12 cellular contexts compared by ENCODE assay signal in the genomic region with DNA sequence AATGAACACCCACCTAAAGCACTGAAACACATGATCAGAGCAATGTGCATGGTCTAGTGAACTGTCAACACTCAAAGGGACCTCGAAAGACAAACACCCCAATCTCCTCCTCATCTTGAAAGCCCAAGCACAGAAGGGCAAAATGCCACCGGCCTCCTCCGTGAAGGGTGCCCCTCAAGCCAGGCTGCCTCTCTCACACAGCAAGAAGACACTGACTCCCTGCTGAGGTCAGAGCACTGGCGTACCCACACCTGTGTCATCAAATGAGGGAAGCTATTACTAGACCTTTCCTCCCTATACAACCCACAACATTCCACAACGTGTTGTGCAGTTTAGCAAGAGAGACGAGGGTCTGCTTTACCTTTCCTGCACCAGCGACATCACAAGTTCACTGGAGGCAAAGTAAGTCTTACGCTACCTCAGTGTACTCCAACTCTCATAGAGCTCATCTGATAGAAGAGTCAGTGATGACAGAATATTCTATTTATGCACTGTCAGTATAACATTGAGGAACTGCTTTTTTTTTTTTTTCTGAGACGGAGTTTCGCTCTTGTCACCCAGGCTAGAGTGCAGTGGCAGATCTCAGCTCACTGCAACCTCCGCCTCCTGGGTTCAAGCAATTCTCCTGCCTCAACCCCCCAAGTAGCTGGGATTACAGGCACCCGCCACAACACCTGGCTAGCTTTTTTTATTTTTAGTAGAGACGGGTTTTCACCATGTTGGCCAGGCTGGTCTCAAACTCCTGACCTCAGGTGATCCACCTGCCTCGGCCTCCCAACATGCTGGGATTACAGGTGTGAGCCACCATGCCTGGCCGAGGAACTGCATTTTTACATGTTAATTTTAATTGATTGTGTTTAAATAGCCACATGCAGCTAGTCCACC. TPM values are rescaled to one million over a fixed set of nuclear protein-coding genes. Genes with fewer than 3 reads are reported as not detected.
DNase-seq lines count a peak whose midpoint lies in the region; ATAC-seq and TF ChIP-seq lines count a peak whose summit lies in the region.
"Had no signal": no experiment of that assay in that cellular context is flagged by ENCODE, and none has a peak within 500 bp of the region (broad histone marks: within the 10 kb centered on the region; RNA-seq: fewer than 3 reads in every experiment).

No MANE protein-coding gene starts in this region.

- peaks cover 10% of the 10 kb centered on the region; the same call in 1 of the 2 replicates for H3K79me2 ChIP-seq in OCI-LY7 (ENCODE audit: insufficient read depth, low read depth, low read length)

- H3K27me3 ChIP-seq in right atrium auricular region, result no peaks in the 10 kb centered on the region

- H3K9me2 ChIP-seq in OCI-LY7 (ENCODE audit: insufficient read depth, low read length), result no peaks in the 10 kb centered on the region

- H3K4me2 ChIP-seq in OCI-LY7 (ENCODE audit: low read length), result peak overlapping the region; percentile 82

- TF ChIP-seq CTCF in AG09309 (IDR thresholded peaks at IDR 0.05; ENCODE audit: control insufficient read depth, insufficient read depth, low read depth, low read length, missing control alignments), result no peak
- no peak for TF ChIP-seq CTCF in OCI-LY7 (conservative IDR thresholded peaks at IDR 0.05; ENCODE audit: low read length)
- no peak for TF ChIP-seq CTCF in right atrium auricular region (IDR thresholded peaks at IDR 0.05)
- no peak for TF ChIP-seq CTCF in foreskin fibroblast (IDR thresholded peaks at IDR 0.05; ENCODE audit: low read depth, low read length)

- ATAC-seq in GM21360 (IDR thresholded peaks at IDR 0.05; ENCODE audit: unreplicated experiment) (peak; percentile 31), HG02642 (IDR thresholded peaks at IDR 0.05; ENCODE audit: poor library complexity, unreplicated experiment) (no peak), HG03439 (IDR thresholded peaks at IDR 0.05; ENCODE audit: unreplicated experiment) (no peak)

- H3K4me1 ChIP-seq in OCI-LY7 (ENCODE audit: insufficient read depth, low read length, poor library complexity, severe bottlenecking) (peaks cover 51% of the 10 kb centered on the region), right atrium auricular region (peaks cover 5 to 73% of the 10 kb centered on the region in 2 donors)

- CTCF ChIA-PET in OCI-LY7 (lab: Charles Lee; ENCODE audit: unreplicated experiment), result interaction anchor here (0.8 kb wide), 1 partner anchor 51 kb away, joined by 3 read pairs; no protein-coding TSS in a partner anchor

- H4K20me1 ChIP-seq in OCI-LY7 (ENCODE audit: insufficient read depth, low read length), result no peaks in the 10 kb centered on the region

- H3K9me3 ChIP-seq in OCI-LY7 (ENCODE audit: low read length) (no peaks in the 10 kb centered on the region), right atrium auricular region (no peaks in the 10 kb centered on the region)

- peaks cover 33% of the 10 kb centered on the region for H3K36me3 ChIP-seq in OCI-LY7 (ENCODE audit: insufficient read depth, low read length)
- peaks cover 14% of the 10 kb centered on the region for H3K36me3 ChIP-seq in right atrium auricular region

- no peak overlapping the region for H2AFZ ChIP-seq in OCI-LY7 (ENCODE audit: low read length)

- POLR2A ChIA-PET in OCI-LY7 (lab: Charles Lee), result interaction anchor here (0.8 to 2.8 kb wide), 4 partner anchors 9 to 50 kb away, joined by 3 to 17 read pairs (median 4); a partner anchor contains a TSS

- intact Hi-C loops in OCI-LY7 (cut with micrococcal nuclease; ENCODE audit: unreplicated experiment), result no loop called here

- BruUV-seq in OCI-LY7 (replicated peaks; lab: Mats Ljungman, UMichigan), result no TSS peak

- DNase-seq in AG09309 (ENCODE audit: low read depth) (no peak), OCI-LY7 (ENCODE audit: low spot score) (peak; percentile 41), right atrium auricular region (ENCODE audit: low spot score) (peak; percentile 50), foreskin fibroblast (no peak)
- DNase-seq in activated CD4-positive, CD25-positive, alpha-beta regulatory T cell treated with anti-CD3 and anti-CD28 coated beads, Interleukin-2, amount 50 U/mL, for 72 hours, result no peak
- DNase-seq: activated CD4-positive, alpha-beta T cell treated with anti-CD3 and anti-CD28 coated beads, Interleukin-2, amount 50 U/mL, for 4 hours; DMS79; NCI-H187 treated with DMSO at 0.1 percent for 48 hours; occipital lobe had no signal

- H3K4me3 ChIP-seq in AG09309 (ENCODE audit: control insufficient read depth, low read depth, low read length) (peak overlapping the region; percentile 17), OCI-LY7 (ENCODE audit: low read depth, low read length, poor library complexity, severe bottlenecking) (peak overlapping the region; percentile 21), right atrium auricular region (no peak overlapping the region), foreskin fibroblast (ENCODE audit: low read depth in 1 of 2, low read length in 2 of 2) (peak overlapping the region in 1 of 2 donors; percentile 77)

- H3K27ac ChIP-seq in OCI-LY7 (ENCODE audit: low read depth, low read length, poor library complexity, severe bottlenecking) (no peak overlapping the region), right atrium auricular region (peak overlapping the region; percentile 28 to 68)

RNA-seq across cellular contexts. Expression of a gene that starts 3.3 kb away (rescaled TPM):
- total RNA-seq in OCI-LY7 (2014; rRNA removed; shearing (Covaris generic)), result 14.5 and 16.9 TPM in 2 replicates
- total RNA-seq in OCI-LY7 (2022), result 21.8 and 24.5 TPM in 2 replicates
- total RNA-seq in right atrium auricular region, result 10 to 100 TPM; 13.6 to 18.5 TPM

RNA-seq across cellular contexts. Expression of a gene that starts 15.6 kb away (rescaled TPM):
- total RNA-seq in OCI-LY7 (2014; rRNA removed; shearing (Covaris generic)), result 45.7 and 56.1 TPM in 2 replicates
- 50.0 and 52.7 TPM in 2 replicates for total RNA-seq in OCI-LY7 (2022)
- total RNA-seq in right atrium auricular region, result 10 to 100 TPM; 55.3 to 59.1 TPM

RNA-seq across cellular contexts. Expression of a gene that starts 36.5 kb away (rescaled TPM):
- 49.7 and 65.0 TPM in 2 replicates for total RNA-seq in OCI-LY7 (2014; rRNA removed; shearing (Covaris generic))
- total RNA-seq in OCI-LY7 (2022) (66.2 and 67.4 TPM in 2 replicates), right atrium auricular region (10 to 100 TPM in 1 of 2 donors, 1 to 10 TPM in 1; 9.7 to 11.8 TPM)

Comparison
In these comparisons a context has a peak if more than half of its experiments do, and no peak if none do; other contexts are left out.
1. DNase-seq: peak in OCI-LY7 (single experiment) and right atrium auricular region (single experiment); none in AG09309 (single experiment), activated CD4-positive, CD25-positive, alpha-beta regulatory T cell treated with anti-CD3 and anti-CD28 coated beads, Interleukin-2, amount 50 U/mL, for 72 hours (single experiment) and foreskin fibroblast (0 of 2).
2. H3K4me3 ChIP-seq: peak in AG09309 (single experiment) and OCI-LY7 (single experiment); none in right atrium auricular region (0 of 2).